ENCODE assay signal across 15 cellular contexts in the genomic region with DNA sequence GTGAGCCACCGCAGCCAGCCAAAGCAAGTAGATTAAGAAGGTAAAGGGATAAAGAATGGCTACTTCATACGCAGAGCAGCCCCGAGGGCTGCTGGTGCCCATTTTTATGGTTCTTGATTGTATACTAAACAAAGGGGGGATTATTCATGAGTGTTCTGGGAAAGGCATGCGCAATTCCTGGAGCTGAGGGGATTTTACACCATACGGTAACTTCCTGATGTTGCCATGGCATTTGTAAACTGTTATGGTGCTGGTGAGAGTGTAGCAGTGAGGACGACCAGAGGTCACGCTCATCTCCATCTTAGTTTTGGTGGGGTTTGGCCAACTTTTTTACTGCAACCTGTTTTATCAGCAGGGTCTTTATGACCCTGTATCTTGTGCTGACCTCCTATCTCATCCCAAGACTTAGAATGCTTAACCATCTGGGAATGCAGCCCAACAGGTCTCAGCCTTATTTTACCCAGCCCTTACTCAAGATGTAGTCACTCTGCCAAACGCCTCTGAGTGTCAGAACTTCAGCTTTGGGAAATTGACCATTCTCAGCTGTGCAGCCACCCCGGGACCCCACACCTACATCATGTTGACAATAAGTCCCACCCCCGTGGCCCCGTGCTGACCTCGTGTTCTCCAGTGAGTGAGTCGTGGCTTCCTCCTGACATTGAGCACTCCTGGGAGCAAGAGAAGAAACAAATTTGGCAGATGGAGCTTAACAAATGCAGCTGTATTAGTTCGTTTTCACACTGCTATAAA.
DNase-seq lines count a peak whose midpoint lies in the region; ATAC-seq and TF ChIP-seq lines count a peak whose summit lies in the region.
"Had no signal": no experiment of that assay in that cellular context is flagged by ENCODE, and none has a peak within 500 bp of the region (broad histone marks: within the 10 kb centered on the region; RNA-seq: fewer than 3 reads in every experiment).

No MANE protein-coding gene starts in this region.

- H3K9me3 Mint-ChIP-seq in nephron, result no peaks in the 10 kb centered on the region
- H3K9me3 Mint-ChIP-seq: naive thymus-derived CD8-positive, alpha-beta T cell had no signal

- H3K27me3 Mint-ChIP-seq in nephron (ENCODE audit: low read depth), result peaks cover 4% of the 10 kb centered on the region

- H3K9ac ChIP-seq in SK-N-SH, result no peak overlapping the region

- no peaks in the 10 kb centered on the region for H3K79me2 ChIP-seq in SK-N-SH (ENCODE audit: insufficient read depth)

- H3K4me3 ChIP-seq in AG10803 (ENCODE audit: low read length) (no peak overlapping the region), MG63 (no peak overlapping the region), esophagus muscularis mucosa (no peak overlapping the region), SK-N-SH (ENCODE audit: low read depth in 2 of 2, low read length in 1 of 2) (no peak overlapping the region), stomach (no peak overlapping the region)
- H3K4me3 ChIP-seq: lower lobe of right lung had no signal

- POLR2A ChIA-PET in SK-N-SH (lab: Yijun Ruan, JAX), result no interaction called here

- no peak for TF ChIP-seq RAD21 in SK-N-SH (IDR thresholded peaks at IDR 0.05; ENCODE audit: low read length)

- H3K27ac ChIP-seq in esophagus muscularis mucosa (replicated peaks in 1 of 4), result no peak overlapping the region
- H3K27ac ChIP-seq in SK-N-SH (ENCODE audit: low read depth in 2 of 2, low read length in 1 of 2), result no peak overlapping the region
- no peak overlapping the region for H3K27ac ChIP-seq in stomach
- H3K27ac ChIP-seq: lower lobe of right lung had no signal

- no peaks in the 10 kb centered on the region for H3K9me2 ChIP-seq in SK-N-SH

- no peaks in the 10 kb centered on the region for H3F3A ChIP-seq in SK-N-SH (replicated peaks; ENCODE audit: insufficient read depth)

- TF ChIP-seq EP300 in esophagus muscularis mucosa (IDR thresholded peaks at IDR 0.05) (no peak), SK-N-SH (IDR thresholded peaks at IDR 0.05; ENCODE audit: borderline replicate concordance in 1 of 2, low read depth in 1 of 2, low read length in 1 of 2) (no peak), stomach (IDR thresholded peaks at IDR 0.05) (no peak)

- no peak overlapping the region for H3K4me2 ChIP-seq in SK-N-SH

- CTCF ChIA-PET in SK-N-SH (lab: Yijun Ruan, JAX), result interaction anchor here (1.5 to 1.7 kb wide), 2 partner anchors 11 to 276 kb away, joined by 5 to 10 read pairs; no protein-coding TSS in a partner anchor

- no peaks in the 10 kb centered on the region for H3K36me3 ChIP-seq in MG63
- no peaks in the 10 kb centered on the region for H3K36me3 ChIP-seq in esophagus muscularis mucosa
- H3K36me3 ChIP-seq in SK-N-SH (replicated peaks in 1 of 2; ENCODE audit: control insufficient read depth in 1 of 2, insufficient read depth in 2 of 2, low read length in 1 of 2), result no peaks in the 10 kb centered on the region
- no peaks in the 10 kb centered on the region for H3K36me3 ChIP-seq in stomach
- H3K36me3 ChIP-seq: lower lobe of right lung had no signal

- no peak for ATAC-seq in GM18909 (IDR thresholded peaks at IDR 0.05; ENCODE audit: poor library complexity, unreplicated experiment)
- ATAC-seq: activated T-cell treated with anti-CD3 and anti-CD28 coated beads, Interleukin-2, amount 50 U/mL, for 72 hours; lower lobe of right lung; naive thymus-derived CD8-positive, alpha-beta T cell; SK-N-SH treated with all-trans-retinoic acid at 6 μM for 48 hours had no signal

- intact Hi-C loops in esophagus muscularis mucosa (cut with DNase I) (no loop called here), stomach (cut with DNase I; ENCODE audit: low total_unique reads) (no loop called here)

- H2AFZ ChIP-seq in SK-N-SH (ENCODE audit: low read depth), result no peak overlapping the region

- 59% methylated on average over 14 of the region's 14 CpGs for WGBS in esophagus muscularis mucosa
- WGBS in SK-N-SH (ENCODE audit: low lambda C conversion rate), result 92% methylated on average over 11 of the region's 14 CpGs
- WGBS in stomach, 5 donors, result 62 to 69% (median 67%) methylated on average over 14 of the region's 14 CpGs

- H3K36me3 Mint-ChIP-seq in nephron (ENCODE audit: low read depth), result no peaks in the 10 kb centered on the region
- H3K36me3 Mint-ChIP-seq: naive thymus-derived CD8-positive, alpha-beta T cell had no signal

- no peaks in the 10 kb centered on the region for H4K20me1 ChIP-seq in SK-N-SH (ENCODE audit: insufficient read depth)

- H3K27me3 ChIP-seq in MG63 (no peaks in the 10 kb centered on the region), esophagus muscularis mucosa (no peaks in the 10 kb centered on the region), SK-N-SH (ENCODE audit: insufficient read depth) (no peaks in the 10 kb centered on the region), stomach (peaks cover 0 to 5% (median 0%) of the 10 kb centered on the region in 3 donors)

- DNase-seq in AG10803 (ENCODE audit: low read depth), result peak; percentile 35
- peak; percentile 51 for DNase-seq in MG63
- DNase-seq in esophagus muscularis mucosa (ENCODE audit: extremely low spot score), result peak; percentile 92
- DNase-seq in SK-N-SH, result no peak
- DNase-seq in stomach, result no peak
- DNase-seq in activated gamma-delta T cell (lab: John Stamatoyannopoulos, UW), result no peak
- DNase-seq: activated T-cell treated with anti-CD3 and anti-CD28 coated beads, Interleukin-2, amount 50 U/mL, for 72 hours; lower lobe of right lung; naive thymus-derived CD8-positive, alpha-beta T cell; NCI-H1694; NCI-H524; stimulated activated naive CD4-positive, alpha-beta T cell had no signal

- no peak overlapping the region for H3K4me3 Mint-ChIP-seq in nephron
- H3K4me3 Mint-ChIP-seq: activated T-cell treated with anti-CD3 and anti-CD28 coated beads, Interleukin-2, amount 50 U/mL, for 72 hours had no signal

- H3K9me3 ChIP-seq in MG63 (no peaks in the 10 kb centered on the region), esophagus muscularis mucosa (no peaks in the 10 kb centered on the region), SK-N-SH (no peaks in the 10 kb centered on the region), stomach (no peaks in the 10 kb centered on the region)
- H3K9me3 ChIP-seq: lower lobe of right lung had no signal

- H3K4me1 ChIP-seq in esophagus muscularis mucosa (peaks cover 0 to 5% (median 2%) of the 10 kb centered on the region in 4 donors), SK-N-SH (ENCODE audit: control insufficient read depth in 1 of 2, insufficient read depth in 2 of 2, low read depth in 1 of 2, low read length in 1 of 2) (peaks cover 0 to 53% of the 10 kb centered on the region in 2 experiments; a peak in 1 of 4 replicates), stomach (no peaks in the 10 kb centered on the region)

- TF ChIP-seq CTCF in AG10803 (conservative IDR thresholded peaks at IDR 0.05; ENCODE audit: low read length) (no peak), esophagus muscularis mucosa (IDR thresholded peaks at IDR 0.05) (no peak), nephron (IDR thresholded peaks at IDR 0.05; ENCODE audit: unreplicated experiment in 3 of 3) (no peak), SK-N-SH (IDR thresholded peaks at IDR 0.05) (no peak), stomach (IDR thresholded peaks at IDR 0.05) (no peak)

- H3K4me1 Mint-ChIP-seq in nephron, result peaks cover 25% of the 10 kb centered on the region

- TF ChIP-seq POLR2A in esophagus muscularis mucosa (IDR thresholded peaks at IDR 0.05; ENCODE audit: low read depth) (no peak), stomach (IDR thresholded peaks at IDR 0.05) (no peak)

- peak overlapping the region; percentile 37 to 82 (median 50) for H3K27ac Mint-ChIP-seq in nephron
- H3K27ac Mint-ChIP-seq: activated T-cell treated with anti-CD3 and anti-CD28 coated beads, Interleukin-2, amount 50 U/mL, for 72 hours had no signal

TF ChIP-seq in SK-N-SH, 30 proteins besides CTCF, POLR2A, EP300 and RAD21:
- TF ChIP-seq ZBTB33 (IDR thresholded peaks at IDR 0.05; ENCODE audit: borderline replicate concordance, low read depth) (no peak), RXRA (IDR thresholded peaks at IDR 0.05; ENCODE audit: borderline replicate concordance, low read depth) (no peak), MEF2A (IDR thresholded peaks at IDR 0.05; ENCODE audit: borderline replicate concordance, low read depth) (no peak), ELF1 (IDR thresholded peaks at IDR 0.05) (no peak), GATA2 (CRISPR knock-in tag; IDR thresholded peaks at IDR 0.05) (no peak), SIN3A (IDR thresholded peaks at IDR 0.05; ENCODE audit: borderline replicate concordance, low read depth, low read length) (no peak)
- TF ChIP-seq, protein P1, sequence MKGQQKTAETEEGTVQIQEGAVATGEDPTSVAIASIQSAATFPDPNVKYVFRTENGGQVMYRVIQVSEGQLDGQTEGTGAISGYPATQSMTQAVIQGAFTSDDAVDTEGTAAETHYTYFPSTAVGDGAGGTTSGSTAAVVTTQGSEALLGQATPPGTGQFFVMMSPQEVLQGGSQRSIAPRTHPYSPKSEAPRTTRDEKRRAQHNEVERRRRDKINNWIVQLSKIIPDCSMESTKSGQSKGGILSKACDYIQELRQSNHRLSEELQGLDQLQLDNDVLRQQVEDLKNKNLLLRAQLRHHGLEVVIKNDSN (IDR thresholded peaks at IDR 0.05; ENCODE audit: borderline replicate concordance, low read depth), result no peak
- TF ChIP-seq, protein P2, sequence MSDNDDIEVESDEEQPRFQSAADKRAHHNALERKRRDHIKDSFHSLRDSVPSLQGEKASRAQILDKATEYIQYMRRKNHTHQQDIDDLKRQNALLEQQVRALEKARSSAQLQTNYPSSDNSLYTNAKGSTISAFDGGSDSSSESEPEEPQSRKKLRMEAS (IDR thresholded peaks at IDR 0.05; ENCODE audit: low read depth), result no peak
TF ChIP-seq in SK-N-SH: peak in this region for 0.

Comparison
In these comparisons a context has a peak if more than half of its experiments do, and no peak if none do; other contexts are left out.
1. DNase-seq: peak in AG10803 (single experiment), MG63 (single experiment) and esophagus muscularis mucosa (single experiment); none in SK-N-SH (single experiment), stomach (single experiment) and activated gamma-delta T cell (single experiment).